7 cellular contexts compared by ENCODE assay signal in the genomic region with DNA sequence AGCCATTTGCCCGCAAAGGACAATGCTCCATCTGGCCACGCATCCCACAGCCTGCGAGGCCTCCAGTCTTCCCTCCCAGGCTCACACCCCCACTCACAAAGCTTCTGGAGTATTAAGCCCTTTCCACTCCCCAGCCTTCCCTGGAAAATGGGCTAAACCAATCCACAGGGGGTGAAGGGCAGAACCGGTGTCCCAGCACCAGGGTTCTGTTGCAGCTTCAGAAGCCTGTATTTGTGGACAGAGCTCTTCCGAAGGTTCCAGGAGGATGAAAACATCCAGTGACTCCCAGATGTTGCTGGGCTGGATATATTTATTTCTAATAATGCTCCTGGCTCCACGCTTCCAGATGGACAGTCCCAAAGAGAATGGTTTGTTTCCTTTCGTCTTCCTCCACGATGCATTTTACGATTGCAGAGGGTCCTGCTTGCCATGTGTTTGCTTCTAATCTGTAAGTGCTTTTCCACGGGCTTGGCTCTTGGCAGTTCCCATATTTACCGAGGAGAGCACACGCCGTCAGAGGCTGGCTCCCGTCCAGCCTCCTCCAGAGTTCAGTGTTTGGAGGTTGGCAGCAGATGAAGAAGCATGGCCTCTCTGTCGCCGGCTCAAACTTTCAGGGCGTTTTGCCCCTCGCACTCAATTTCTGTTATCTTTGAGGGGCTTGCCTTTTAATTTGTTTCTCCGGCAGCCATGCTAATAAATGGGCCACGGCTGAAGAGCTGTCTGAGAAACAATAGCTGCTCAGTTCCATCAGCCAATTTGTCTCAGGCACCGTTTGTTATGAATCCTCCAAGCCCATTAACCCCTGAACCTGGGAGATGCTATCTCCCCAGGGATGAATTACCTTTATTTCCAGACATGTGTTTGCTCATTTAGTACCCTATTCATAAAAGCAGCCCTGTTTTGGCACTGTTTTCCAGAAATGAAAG.
DNase-seq lines count a peak whose midpoint lies in the region; ATAC-seq, FAIRE-seq and TF ChIP-seq lines count a peak whose summit lies in the region.

No MANE protein-coding gene starts in this region.

- ATAC-seq in natural killer cell (no peak), HG03442 (IDR thresholded peaks at IDR 0.05; ENCODE audit: unreplicated experiment) (no peak)

- H4K20me1 ChIP-seq in astrocyte (ENCODE audit: insufficient read depth, low read length) = no peaks in the 10 kb centered on the region

- no peaks in the 10 kb centered on the region for H3K79me2 ChIP-seq in astrocyte (ENCODE audit: insufficient read depth, low read length)

- H3K4me1 ChIP-seq in astrocyte (ENCODE audit: insufficient read depth, low read length) = peaks cover 21% of the 10 kb centered on the region
- H3K4me1 ChIP-seq in testis = peaks cover 21% of the 10 kb centered on the region

- 8 to 9% methylated on average over 21 of the region's 21 CpGs for WGBS in testis, 2 donors

- H3K27me3 Mint-ChIP-seq in astrocyte (ENCODE audit: low read depth, unreplicated experiment) (peaks cover 18% of the 10 kb centered on the region), natural killer cell (ENCODE audit: low read depth in 2 of 2) (peaks cover 0 to 7% of the 10 kb centered on the region in 2 donors)

- H3K27me3 ChIP-seq in astrocyte (ENCODE audit: insufficient read depth, low read length) = no peaks in the 10 kb centered on the region
- H3K27me3 ChIP-seq in testis = no peaks in the 10 kb centered on the region

- H3K9me3 ChIP-seq in astrocyte (ENCODE audit: insufficient read depth, low read depth, low read length) = peaks cover 4% of the 10 kb centered on the region
- no peaks in the 10 kb centered on the region for H3K9me3 ChIP-seq in testis

- H3K4me1 Mint-ChIP-seq in astrocyte (ENCODE audit: low read depth, unreplicated experiment) (peaks cover 13% of the 10 kb centered on the region), natural killer cell (no peaks in the 10 kb centered on the region)

- no peak for TF ChIP-seq CTCF in astrocyte (IDR thresholded peaks at IDR 0.05; ENCODE audit: insufficient read depth, low read depth, low read length)
- no peak for TF ChIP-seq CTCF in testis (IDR thresholded peaks at IDR 0.05)
- no peak for TF ChIP-seq CTCF in natural killer cell (IDR thresholded peaks at IDR 0.05)

- peak overlapping the region; percentile 43 for H2AFZ ChIP-seq in astrocyte (ENCODE audit: low read depth, low read length)

- DNase-seq in NCI-H1105 treated with DMSO at 0.1 percent for 48 hours (lab: John Stamatoyannopoulos, UW) (peak; percentile 97), astrocyte (ENCODE audit: low read depth) (peak; percentile 72), kidney glomerular epithelial cell (lab: John Stamatoyannopoulos, UW) (peak; percentile 7), testis (peak; percentile 89), DMS114 treated with DMSO at 0.1 percent for 48 hours (lab: John Stamatoyannopoulos, UW; ENCODE audit: unreplicated experiment) (no peak), natural killer cell (no peak)

- peak overlapping the region; percentile 55 for H3K9ac ChIP-seq in astrocyte (ENCODE audit: low read length)

- peak overlapping the region; percentile 81 for H3K4me2 ChIP-seq in astrocyte (ENCODE audit: low read length)

- TF ChIP-seq POLR2A in testis (IDR thresholded peaks at IDR 0.05) = no peak

- H3K9me3 Mint-ChIP-seq in astrocyte (ENCODE audit: unreplicated experiment) (peaks cover 12% of the 10 kb centered on the region), natural killer cell (peaks cover 2 to 3% of the 10 kb centered on the region in 2 donors)

- peak overlapping the region; percentile 4 for H3K27ac ChIP-seq in astrocyte (ENCODE audit: low read depth, low read length)
- H3K27ac ChIP-seq in testis = peak overlapping the region; percentile 61 to 74

- H3K4me3 ChIP-seq in astrocyte (ENCODE audit: insufficient read depth, low read depth, low read length) (peak overlapping the region; percentile 51), testis (peak overlapping the region; percentile 27 to 36)

- H3K27ac Mint-ChIP-seq in astrocyte (ENCODE audit: unreplicated experiment) = no peak overlapping the region
- no peak overlapping the region for H3K27ac Mint-ChIP-seq in natural killer cell

- H3K36me3 Mint-ChIP-seq in astrocyte (ENCODE audit: low read depth, unreplicated experiment) (peaks cover 6% of the 10 kb centered on the region), natural killer cell (no peaks in the 10 kb centered on the region)

- intact Hi-C loops in testis (cut with DNase I; ENCODE audit: low total_unique reads) = no loop called here
- intact Hi-C loops in natural killer cell (cut with micrococcal nuclease) = no loop called here

- no peak for FAIRE-seq in astrocyte (lab: Jason Lieb, UNC)

- H3K4me3 Mint-ChIP-seq in astrocyte (ENCODE audit: unreplicated experiment) = no peak overlapping the region
- no peak overlapping the region for H3K4me3 Mint-ChIP-seq in natural killer cell

- no peaks in the 10 kb centered on the region for H3K36me3 ChIP-seq in astrocyte (ENCODE audit: insufficient read depth, low read length)
- H3K36me3 ChIP-seq in testis (ENCODE audit: low read depth, missing control alignments) = no peaks in the 10 kb centered on the region

Comparison
In these comparisons a context has a peak if more than half of its experiments do, and no peak if none do; other contexts are left out.
1. DNase-seq: peak in NCI-H1105 treated with DMSO at 0.1 percent for 48 hours (single experiment), astrocyte (single experiment), kidney glomerular epithelial cell (single experiment) and testis (single experiment); none in DMS114 treated with DMSO at 0.1 percent for 48 hours (single experiment) and natural killer cell (single experiment).